ENCODE assay signal across 9 cellular contexts in genomic region chr22:24107668-24108067, GRCh38.
DNase-seq lines count a peak whose midpoint lies in the region; ATAC-seq and TF ChIP-seq lines count a peak whose summit lies in the region.
"Had no signal": no experiment of that assay in that cellular context is flagged by ENCODE, and none has a peak within 500 bp of the region (broad histone marks: within the 10 kb centered on the region; RNA-seq: fewer than 3 reads in every experiment).

No MANE protein-coding gene starts in this region.

- H3K27ac ChIP-seq in ovary (peak overlapping the region; percentile 4 to 51), hepatocyte (no peak overlapping the region)

- no peak overlapping the region for H3K4me2 ChIP-seq in hepatocyte

- peak; percentile 79 for ATAC-seq in SK-N-SH treated with all-trans-retinoic acid at 6 μM for 48 hours
- ATAC-seq in HG03432 (IDR thresholded peaks at IDR 0.05; ENCODE audit: unreplicated experiment) = no peak
- ATAC-seq in GM18909 (IDR thresholded peaks at IDR 0.05; ENCODE audit: poor library complexity, unreplicated experiment) = no peak
- no peak for ATAC-seq in HG03135 (IDR thresholded peaks at IDR 0.05; ENCODE audit: unreplicated experiment)
- ATAC-seq: Panc1 had no signal

- no peak overlapping the region for H2AFZ ChIP-seq in hepatocyte

- TF ChIP-seq POLR2A in ovary (IDR thresholded peaks at IDR 0.05) = no peak

- H4K20me1 ChIP-seq in hepatocyte (ENCODE audit: insufficient read depth, poor library complexity, severe bottlenecking) = no peaks in the 10 kb centered on the region

- DNase-seq in BJ (ENCODE audit: low read depth) = peak; percentile 24
- peak; percentile 73 for DNase-seq in fibroblast of villous mesenchyme (ENCODE audit: low read depth)
- DNase-seq in ovary = peak; percentile 87 to 93 (median 92)
- no peak for DNase-seq in hepatocyte (ENCODE audit: low spot score)

- H3K4me3 ChIP-seq in BJ (ENCODE audit: low read depth, low read length) (no peak overlapping the region), fibroblast of villous mesenchyme (ENCODE audit: low read depth, low read length) (no peak overlapping the region), ovary (no peak overlapping the region), hepatocyte (no peak overlapping the region)

- TF ChIP-seq CTCF in BJ (IDR thresholded peaks at IDR 0.05; ENCODE audit: insufficient read depth, low read depth, low read length) = peak; percentile 50
- peak; percentile 51 for TF ChIP-seq CTCF in fibroblast of villous mesenchyme (IDR thresholded peaks at IDR 0.05; ENCODE audit: insufficient read depth, low read depth, low read length)
- TF ChIP-seq CTCF in ovary (IDR thresholded peaks at IDR 0.05) = peak; percentile 22 to 52 (median 30)
- TF ChIP-seq CTCF in hepatocyte (IDR thresholded peaks at IDR 0.05; ENCODE audit: poor library complexity) = no peak

- H3K27me3 ChIP-seq in BJ (ENCODE audit: control insufficient read depth, insufficient read depth, low read length) (no peaks in the 10 kb centered on the region), ovary (no peaks in the 10 kb centered on the region), hepatocyte (no peaks in the 10 kb centered on the region)

- CTCF ChIA-PET in BJ (lab: Yijun Ruan, JAX) = interaction anchor here (0.6 to 5.8 kb wide), 8 partner anchors 12 to 415 kb away, joined by 3 to 49 read pairs (median 3); no protein-coding TSS in a partner anchor

- intact Hi-C loops in ovary (cut with DNase I) = loop anchor here (2.0 to 10.0 kb wide), 4 partner anchors 47 to 73 kb away; partner anchors contain the start of gene SUSD2 (in 1 of the 4)

- WGBS in ovary, 3 donors = 23 to 38% (median 25%) methylated on average over 6 to 7 of the region's 7 CpGs
- 95% methylated on average over 7 of the region's 7 CpGs for WGBS in hepatocyte (ENCODE audit: low lambda C conversion rate, missing lambda C conversion rate)

- H3K36me3 ChIP-seq in BJ (ENCODE audit: control insufficient read depth, insufficient read depth, low read length) (peaks cover 6% of the 10 kb centered on the region), ovary (no peaks in the 10 kb centered on the region), hepatocyte (replicated peaks; ENCODE audit: insufficient read depth, low read depth) (no peaks in the 10 kb centered on the region)

- no peaks in the 10 kb centered on the region for H3K79me2 ChIP-seq in hepatocyte

- POLR2A ChIA-PET in BJ (lab: Charles Lee) = no interaction called here

- H3K4me1 ChIP-seq in ovary (ENCODE audit: insufficient read depth) (peaks cover 1% of the 10 kb centered on the region), hepatocyte (ENCODE audit: insufficient read depth) (no peaks in the 10 kb centered on the region)

- H3K9me3 ChIP-seq in ovary = no peaks in the 10 kb centered on the region
- H3K9me3 ChIP-seq in hepatocyte (ENCODE audit: low read depth) = no peaks in the 10 kb centered on the region

- H3K9me2 ChIP-seq in hepatocyte (replicated peaks; ENCODE audit: insufficient read depth) = no peaks in the 10 kb centered on the region

- TF ChIP-seq EP300 in ovary (IDR thresholded peaks at IDR 0.05) = no peak

TF ChIP-seq in SK-N-SH treated with all-trans-retinoic acid at 6 μM for 48 hours, 23 proteins besides CTCF, POLR2A, EP300 and RAD21:
- TF ChIP-seq SNAI2 (CRISPR knock-in tag; IDR thresholded peaks at IDR 0.05) (no peak), ARNTL (CRISPR knock-in tag; IDR thresholded peaks at IDR 0.05; ENCODE audit: borderline replicate concordance, low read depth) (no peak), CSDC2 (CRISPR knock-in tag; IDR thresholded peaks at IDR 0.05) (no peak), ZFP30 (CRISPR knock-in tag; IDR thresholded peaks at IDR 0.05) (no peak), ISL1 (CRISPR knock-in tag; IDR thresholded peaks at IDR 0.05) (no peak), PPARA (CRISPR knock-in tag; IDR thresholded peaks at IDR 0.05; ENCODE audit: borderline replicate concordance) (no peak), GLIS3 (CRISPR knock-in tag; IDR thresholded peaks at IDR 0.05) (no peak), RARB (CRISPR knock-in tag; IDR thresholded peaks at IDR 0.05) (no peak), ZFP3 (CRISPR knock-in tag; IDR thresholded peaks at IDR 0.05) (no peak), BACH2 (CRISPR knock-in tag; IDR thresholded peaks at IDR 0.05; ENCODE audit: borderline replicate concordance) (no peak)
- TF ChIP-seq, protein P1, sequence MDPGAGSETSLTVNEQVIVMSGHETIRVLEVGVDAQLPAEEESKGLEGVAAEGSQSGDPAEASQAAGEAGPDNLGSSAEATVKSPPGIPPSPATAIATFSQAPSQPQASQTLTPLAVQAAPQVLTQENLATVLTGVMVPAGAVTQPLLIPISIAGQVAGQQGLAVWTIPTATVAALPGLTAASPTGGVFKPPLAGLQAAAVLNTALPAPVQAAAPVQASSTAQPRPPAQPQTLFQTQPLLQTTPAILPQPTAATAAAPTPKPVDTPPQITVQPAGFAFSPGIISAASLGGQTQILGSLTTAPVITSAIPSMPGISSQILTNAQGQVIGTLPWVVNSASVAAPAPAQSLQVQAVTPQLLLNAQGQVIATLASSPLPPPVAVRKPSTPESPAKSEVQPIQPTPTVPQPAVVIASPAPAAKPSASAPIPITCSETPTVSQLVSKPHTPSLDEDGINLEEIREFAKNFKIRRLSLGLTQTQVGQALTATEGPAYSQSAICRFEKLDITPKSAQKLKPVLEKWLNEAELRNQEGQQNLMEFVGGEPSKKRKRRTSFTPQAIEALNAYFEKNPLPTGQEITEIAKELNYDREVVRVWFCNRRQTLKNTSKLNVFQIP (CRISPR knock-in tag; IDR thresholded peaks at IDR 0.05; ENCODE audit: borderline replicate concordance, low read depth) = no peak
- TF ChIP-seq, protein P2, sequence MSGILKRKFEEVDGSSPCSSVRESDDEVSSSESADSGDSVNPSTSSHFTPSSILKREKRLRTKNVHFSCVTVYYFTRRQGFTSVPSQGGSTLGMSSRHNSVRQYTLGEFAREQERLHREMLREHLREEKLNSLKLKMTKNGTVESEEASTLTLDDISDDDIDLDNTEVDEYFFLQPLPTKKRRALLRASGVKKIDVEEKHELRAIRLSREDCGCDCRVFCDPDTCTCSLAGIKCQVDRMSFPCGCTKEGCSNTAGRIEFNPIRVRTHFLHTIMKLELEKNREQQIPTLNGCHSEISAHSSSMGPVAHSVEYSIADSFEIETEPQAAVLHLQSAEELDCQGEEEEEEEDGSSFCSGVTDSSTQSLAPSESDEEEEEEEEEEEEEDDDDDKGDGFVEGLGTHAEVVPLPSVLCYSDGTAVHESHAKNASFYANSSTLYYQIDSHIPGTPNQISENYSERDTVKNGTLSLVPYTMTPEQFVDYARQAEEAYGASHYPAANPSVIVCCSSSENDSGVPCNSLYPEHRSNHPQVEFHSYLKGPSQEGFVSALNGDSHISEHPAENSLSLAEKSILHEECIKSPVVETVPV (CRISPR knock-in tag; IDR thresholded peaks at IDR 0.05) = no peak
